ENCODE assay signal across 17 cellular contexts in the genomic region with DNA sequence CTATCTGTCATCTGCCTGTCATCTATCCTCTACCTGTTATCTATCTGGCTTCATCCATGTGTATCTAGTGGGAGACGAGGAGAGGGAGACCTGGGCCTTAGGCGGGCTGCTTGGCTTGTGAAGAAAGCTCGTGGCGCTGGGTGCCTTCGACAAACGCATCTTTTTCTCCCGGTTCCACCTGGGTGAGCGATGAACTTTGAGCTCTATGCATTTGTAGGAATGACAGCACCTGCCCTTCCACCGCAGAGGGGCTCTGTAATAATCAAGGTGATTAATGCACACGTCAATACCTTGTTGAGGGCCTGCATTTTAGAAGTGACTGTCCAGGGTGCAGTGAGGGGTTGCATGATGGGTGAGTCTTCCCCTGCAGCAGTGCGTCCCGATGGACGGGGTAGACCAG. TPM values are rescaled to one million over a fixed set of nuclear protein-coding genes. Genes with fewer than 3 reads are reported as not detected.
A peak's percentile ranks its signal among the peaks of the same experiment; 100 is the strongest.
DNase-seq lines count a peak whose midpoint lies in the region; ATAC-seq and TF ChIP-seq lines count a peak whose summit lies in the region.
"Had no signal": no experiment of that assay in that cellular context is flagged by ENCODE, and none has a peak within 500 bp of the region (broad histone marks: within the 10 kb centered on the region; RNA-seq: fewer than 3 reads in every experiment).

No MANE protein-coding gene starts in this region.

- no peak overlapping the region for H3K9ac ChIP-seq in iPS-20b (ENCODE audit: low read depth, low read length)
- H3K9ac ChIP-seq in neuronal stem cell (ENCODE audit: low read depth, low read length, poor library complexity): no peak overlapping the region
- no peak overlapping the region for H3K9ac ChIP-seq in smooth muscle cell (ENCODE audit: low read depth)
- H3K9ac ChIP-seq: BLaER1 treated with 17β-estradiol and CSF1 and Interleukin-3, amounts not matched to agents 10 nM and 100 nM had no signal

- H2AFZ ChIP-seq in neuronal stem cell (ENCODE audit: low read length) (no peak overlapping the region), smooth muscle cell (ENCODE audit: low read depth) (no peak overlapping the region)

- H3K79me2 ChIP-seq in smooth muscle cell (ENCODE audit: low read depth): no peaks in the 10 kb centered on the region

- peaks cover 47% of the 10 kb centered on the region for H3K27me3 ChIP-seq in iPS-20b (ENCODE audit: insufficient read depth, low read length)
- H3K27me3 ChIP-seq in neuronal stem cell (ENCODE audit: control insufficient read depth in 3 of 3, insufficient read depth in 3 of 3, low read depth in 1 of 3, low read length in 3 of 3): peaks cover 3 to 79% (median 28%) of the 10 kb centered on the region in 3 experiments
- peaks cover 41% of the 10 kb centered on the region for H3K27me3 ChIP-seq in smooth muscle cell (ENCODE audit: low read depth)

- ATAC-seq in left ventricle myocardium superior (no peak), left cardiac atrium (no peak), HG03039 (IDR thresholded peaks at IDR 0.05; ENCODE audit: unreplicated experiment) (no peak)
- ATAC-seq: HepG2 had no signal

- no peak overlapping the region for H3K18ac ChIP-seq in neuronal stem cell (ENCODE audit: low read length)

- H3K4me1 ChIP-seq in iPS-20b (ENCODE audit: insufficient read depth, low read length) (peaks cover 15% of the 10 kb centered on the region; the same call in 1 of the 2 replicates), neuronal stem cell (ENCODE audit: control insufficient read depth in 2 of 2, insufficient read depth in 1 of 2, low read depth in 1 of 2, low read length in 2 of 2) (peaks cover 0 to 2% of the 10 kb centered on the region in 2 donors), smooth muscle cell (ENCODE audit: low read depth) (peaks cover 14% of the 10 kb centered on the region)
- H3K4me1 ChIP-seq: HAP-1 had no signal

- no peaks in the 10 kb centered on the region for H3K79me1 ChIP-seq in neuronal stem cell (ENCODE audit: low read depth, low read length)

- H2BK15ac ChIP-seq in neuronal stem cell (ENCODE audit: low read length): no peak overlapping the region

- TF ChIP-seq CTCF in smooth muscle cell (IDR thresholded peaks at IDR 0.05; ENCODE audit: borderline replicate concordance, insufficient read depth, poor library complexity, severe bottlenecking): no peak

- H3K4me2 ChIP-seq in neuronal stem cell (ENCODE audit: insufficient read depth, low read length, poor library complexity, severe bottlenecking) (no peak overlapping the region), smooth muscle cell (no peak overlapping the region)
- H3K4me2 ChIP-seq: BLaER1 treated with 17β-estradiol and CSF1 and Interleukin-3, amounts not matched to agents 10 nM and 100 nM had no signal

- H3K27ac ChIP-seq in iPS-20b (ENCODE audit: low read length) (no peak overlapping the region), neuronal stem cell (replicated peaks; ENCODE audit: low read length) (no peak overlapping the region), smooth muscle cell (ENCODE audit: low read depth) (no peak overlapping the region)
- H3K27ac ChIP-seq: BLaER1 treated with 17β-estradiol and CSF1 and Interleukin-3, amounts not matched to agents 10 nM and 100 nM had no signal

- no peak overlapping the region for H2BK12ac ChIP-seq in neuronal stem cell (ENCODE audit: low read length)

- H3K36me3 ChIP-seq in iPS-20b (ENCODE audit: insufficient read depth, low read depth, low read length): no peaks in the 10 kb centered on the region
- no peaks in the 10 kb centered on the region for H3K36me3 ChIP-seq in neuronal stem cell (replicated peaks in 1 of 2; ENCODE audit: control insufficient read depth in 2 of 2, insufficient read depth in 2 of 2, low read length in 2 of 2)
- no peaks in the 10 kb centered on the region for H3K36me3 ChIP-seq in smooth muscle cell (ENCODE audit: low read depth)
- H3K36me3 ChIP-seq: BLaER1 treated with 17β-estradiol and CSF1 and Interleukin-3, amounts not matched to agents 10 nM and 100 nM; HAP-1 had no signal

- intact Hi-C loops in left ventricle myocardium superior (cut with micrococcal nuclease) (no loop called here), left cardiac atrium (cut with DNase I) (no loop called here), posterior vena cava (cut with DNase I) (loop anchor here in 1 of 2 donors (10.0 kb wide), 1 partner anchor 122 kb away; no protein-coding TSS in a partner anchor)

- H4K20me1 ChIP-seq in smooth muscle cell (ENCODE audit: low read depth): no peaks in the 10 kb centered on the region

- no peak overlapping the region for H2BK120ac ChIP-seq in neuronal stem cell (ENCODE audit: low read depth, low read length)

- no peak overlapping the region for H3K4ac ChIP-seq in neuronal stem cell (ENCODE audit: low read length)

- no peak overlapping the region for H2AK5ac ChIP-seq in neuronal stem cell (ENCODE audit: low read depth, low read length)

- H3K9me3 ChIP-seq in iPS-20b (ENCODE audit: insufficient read depth, low read depth, low read length) (no peaks in the 10 kb centered on the region), neuronal stem cell (replicated peaks in 1 of 2; ENCODE audit: control insufficient read depth in 2 of 2, insufficient read depth in 1 of 2, low read depth in 1 of 2, low read length in 2 of 2) (peaks cover 0 to 5% of the 10 kb centered on the region in 2 donors), smooth muscle cell (replicated peaks; ENCODE audit: low read depth) (no peaks in the 10 kb centered on the region)
- H3K9me3 ChIP-seq: HAP-1 had no signal

- no peak overlapping the region for H3K23ac ChIP-seq in neuronal stem cell (ENCODE audit: low read depth, low read length, poor library complexity)

- H3F3A ChIP-seq in smooth muscle cell (ENCODE audit: low read depth): no peaks in the 10 kb centered on the region

- no peak overlapping the region for H4K91ac ChIP-seq in neuronal stem cell (ENCODE audit: low read depth, low read length, poor library complexity)

- H4K8ac ChIP-seq in neuronal stem cell (ENCODE audit: low read depth, low read length): no peak overlapping the region

- WGBS in neuronal stem cell (ENCODE audit: extremely low coverage in 2 of 2, insufficient read length in 2 of 2, insufficient replicate concordance in 1 of 2), 2 donors: no CpG with 5 or more reads among the region's 13 CpGs
- 89% methylated on average over 13 of the region's 13 CpGs for WGBS in smooth muscle cell (ENCODE audit: low lambda C conversion rate)

- H3K14ac ChIP-seq in neuronal stem cell (ENCODE audit: low read length): no peak overlapping the region

- H3K4me3 ChIP-seq in iPS-20b (ENCODE audit: low read length) (peak overlapping the region; percentile 28; the same call in 1 of the 2 replicates), neuronal stem cell (ENCODE audit: low read length in 2 of 2) (no peak overlapping the region), smooth muscle cell (no peak overlapping the region)
- H3K4me3 ChIP-seq: BLaER1 treated with 17β-estradiol and CSF1 and Interleukin-3, amounts not matched to agents 10 nM and 100 nM; HAP-1 had no signal

- DNase-seq in left ventricle myocardium superior (peak; percentile 11), left cardiac atrium (no peak), posterior vena cava (ENCODE audit: low spot score) (peak; percentile 66), neuronal stem cell (ENCODE audit: low spot score) (no peak), smooth muscle cell (lab: John Stamatoyannopoulos, UW; ENCODE audit: unreplicated experiment) (no peak)
- DNase-seq: ACHN; Calu3; CD4-positive, CD25-positive, alpha-beta regulatory T cell; DMS 273 treated with DMSO at 0.1 percent for 48 hours; DMS79; GOT3 had no signal

- no peak overlapping the region for H2BK5ac ChIP-seq in neuronal stem cell (ENCODE audit: low read length)

RNA-seq across cellular contexts. Expression of a gene that starts 2.6 kb away (rescaled TPM):
- total RNA-seq in left ventricle myocardium superior (21.3 TPM), left cardiac atrium (1 to 10 TPM; 6.3 to 8.5 TPM), posterior vena cava (1 to 10 TPM; 5.0 to 7.6 TPM), smooth muscle cell (not detected in 2 replicates)
- 2.8 TPM for polyA plus RNA-seq in neuronal stem cell (2013, experiment 1 of 2)
- polyA plus RNA-seq in neuronal stem cell (2013, experiment 2 of 2): 2.6 TPM
- not detected in 2 replicates for polyA plus RNA-seq in smooth muscle cell
- total RNA-seq: A172; Calu3; CD4-positive, CD25-positive, alpha-beta regulatory T cell; HepG2 had no signal
- polyA plus RNA-seq: CD4-positive, CD25-positive, alpha-beta regulatory T cell; HepG2 had no signal

Comparison
In these comparisons a context has a peak if more than half of its experiments do, and no peak if none do; other contexts are left out.
1. DNase-seq: peak in left ventricle myocardium superior (single experiment) and posterior vena cava (single experiment); none in left cardiac atrium (single experiment), neuronal stem cell (single experiment) and smooth muscle cell (single experiment).